Comparison of ENCODE assay signal across 9 cellular contexts in the genomic region with DNA sequence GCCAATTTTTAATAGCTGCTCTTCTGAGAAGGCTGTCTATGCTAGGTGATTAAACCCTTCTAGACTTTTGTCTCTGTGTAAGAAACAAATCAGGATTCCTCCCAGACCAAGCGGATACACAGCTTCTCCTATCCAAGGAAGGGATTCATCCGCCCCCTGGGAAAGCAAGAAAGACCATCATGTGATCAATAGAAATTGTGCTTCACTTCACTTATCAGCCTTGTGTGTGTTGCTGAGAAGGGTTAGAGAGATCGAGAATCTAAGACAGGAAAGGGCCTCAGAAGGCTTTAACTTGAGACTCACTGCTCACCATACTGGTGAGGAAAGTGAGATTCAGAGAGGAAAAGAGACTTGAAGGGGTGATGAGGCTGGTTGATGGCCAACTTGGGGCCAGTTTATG. TPM values are rescaled to one million over a fixed set of nuclear protein-coding genes. Genes with fewer than 3 reads are reported as not detected.
DNase-seq lines count a peak whose midpoint lies in the region; ATAC-seq and TF ChIP-seq lines count a peak whose summit lies in the region.
"Had no signal": no experiment of that assay in that cellular context is flagged by ENCODE, and none has a peak within 500 bp of the region (broad histone marks: within the 10 kb centered on the region; RNA-seq: fewer than 3 reads in every experiment).

No MANE protein-coding gene starts in this region.

- H3K4me1 ChIP-seq in CD8-positive, alpha-beta memory T cell (ENCODE audit: insufficient read depth, low read length), result peaks cover 16% of the 10 kb centered on the region
- peaks cover 21% of the 10 kb centered on the region for H3K4me1 ChIP-seq in OCI-LY1 (ENCODE audit: insufficient read depth, low read length, severe bottlenecking)

- 0 out of 2 replicates have a peak, but pooled peaks cover 7% of the 10 kb centered on the region for H3K79me2 ChIP-seq in OCI-LY1 (ENCODE audit: insufficient read depth, low read length)
- peaks cover 8% of the 10 kb centered on the region for H3K79me2 ChIP-seq in neural cell (replicated peaks; ENCODE audit: insufficient read depth, low read length)

- peak overlapping the region; percentile 85 to 98 (median 97) for H3K27ac Mint-ChIP-seq in CD8-positive, alpha-beta memory T cell
- H3K27ac Mint-ChIP-seq in effector memory CD8-positive, alpha-beta T cell, result peak overlapping the region; percentile 95

- peak overlapping the region; percentile 82 for H3K4me3 ChIP-seq in CD8-positive, alpha-beta memory T cell (ENCODE audit: low read length)
- H3K4me3 ChIP-seq in OCI-LY1 (ENCODE audit: low read depth, low read length, poor library complexity, severe bottlenecking) (peak overlapping the region; percentile 99), neural cell (ENCODE audit: low read length) (peak overlapping the region; percentile 96)

- H3K4me3 Mint-ChIP-seq in CD8-positive, alpha-beta memory T cell, result peak overlapping the region; percentile 93 to 99 (median 96)
- peak overlapping the region; percentile 95 for H3K4me3 Mint-ChIP-seq in effector memory CD8-positive, alpha-beta T cell

- H3K9me2 ChIP-seq in OCI-LY1 (ENCODE audit: low read depth, low read length) (no peaks in the 10 kb centered on the region), neural cell (ENCODE audit: insufficient read depth, low read length) (no peaks in the 10 kb centered on the region)

- no peak for TF ChIP-seq RAD21 in neural cell (conservative IDR thresholded peaks at IDR 0.05)

- H3F3A ChIP-seq in OCI-LY1 (ENCODE audit: insufficient read depth, low read length), result no peaks in the 10 kb centered on the region
- no peaks in the 10 kb centered on the region for H3F3A ChIP-seq in neural cell (ENCODE audit: insufficient read depth, low read length, poor library complexity, severe bottlenecking)

- H3K9ac ChIP-seq in OCI-LY1 (ENCODE audit: low read length), result peak overlapping the region; percentile 97
- H3K9ac ChIP-seq in neural cell (ENCODE audit: low read length), result peak overlapping the region; percentile 83

- peaks cover 0 to 2% of the 10 kb centered on the region in 2 donors for H3K27me3 Mint-ChIP-seq in CD8-positive, alpha-beta memory T cell
- no peaks in the 10 kb centered on the region for H3K27me3 Mint-ChIP-seq in effector memory CD8-positive, alpha-beta T cell

- H3K9me3 Mint-ChIP-seq in CD8-positive, alpha-beta memory T cell, result no peaks in the 10 kb centered on the region
- H3K9me3 Mint-ChIP-seq in effector memory CD8-positive, alpha-beta T cell, result no peaks in the 10 kb centered on the region

- peaks cover 0 to 35% (median 0%) of the 10 kb centered on the region in 3 donors for H3K36me3 Mint-ChIP-seq in CD8-positive, alpha-beta memory T cell
- peaks cover 14% of the 10 kb centered on the region for H3K36me3 Mint-ChIP-seq in effector memory CD8-positive, alpha-beta T cell (ENCODE audit: insufficient read depth)

- H3K27me3 ChIP-seq in CD8-positive, alpha-beta memory T cell (ENCODE audit: insufficient read depth, low read length, poor library complexity, severe bottlenecking), result no peaks in the 10 kb centered on the region
- H3K27me3 ChIP-seq in OCI-LY1 (ENCODE audit: insufficient read depth, low read length) (no peaks in the 10 kb centered on the region), neural cell (ENCODE audit: insufficient read depth, low read depth, low read length) (no peaks in the 10 kb centered on the region)

- TF ChIP-seq EP300 in neural cell (conservative IDR thresholded peaks at IDR 0.05; ENCODE audit: poor library complexity, severe bottlenecking), result no peak

- H2AFZ ChIP-seq in OCI-LY1 (ENCODE audit: low read length), result no peak overlapping the region
- H2AFZ ChIP-seq in neural cell (ENCODE audit: low read depth, low read length), result no peak overlapping the region

- H3K27ac ChIP-seq in CD8-positive, alpha-beta memory T cell (ENCODE audit: low read depth, low read length), result peak overlapping the region; percentile 81
- H3K27ac ChIP-seq in OCI-LY1 (ENCODE audit: low read depth, low read length, poor library complexity, severe bottlenecking) (no peak overlapping the region), neural cell (ENCODE audit: low read length) (no peak overlapping the region)

- ATAC-seq in effector memory CD8-positive, alpha-beta T cell (replicated peaks), result no peak
- ATAC-seq in HG03457 (IDR thresholded peaks at IDR 0.05; ENCODE audit: unreplicated experiment), result no peak
- ATAC-seq: left colon had no signal

- peaks cover 8% of the 10 kb centered on the region for H3K36me3 ChIP-seq in CD8-positive, alpha-beta memory T cell (ENCODE audit: insufficient read depth, low read length)
- H3K36me3 ChIP-seq in OCI-LY1 (ENCODE audit: insufficient read depth, low read length) (peaks cover 17% of the 10 kb centered on the region; the same call in 1 of the 2 replicates), neural cell (ENCODE audit: insufficient read depth, low read length) (no peaks in the 10 kb centered on the region)

- CTCF ChIA-PET in CD8-positive, alpha-beta memory T cell (lab: Charles Lee), result interaction anchor here (1.0 to 1.5 kb wide), 4 partner anchors 24 to 201 kb away, joined by 3 to 7 read pairs (median 4); no protein-coding TSS in a partner anchor

- peaks cover 24 to 39% (median 27%) of the 10 kb centered on the region in 3 donors for H3K4me1 Mint-ChIP-seq in CD8-positive, alpha-beta memory T cell
- H3K4me1 Mint-ChIP-seq in effector memory CD8-positive, alpha-beta T cell (ENCODE audit: low read depth in 2 of 2), result peaks cover 21 to 24% of the 10 kb centered on the region in 2 donors

- DNase-seq in CD8-positive, alpha-beta memory T cell, result no peak
- no peak for DNase-seq in effector memory CD8-positive, alpha-beta T cell
- DNase-seq in hippocampal formation (lab: John Stamatoyannopoulos, UW) (no peak), SW480 (ENCODE audit: low spot score) (no peak), RPMI8226 (no peak)
- DNase-seq: left colon had no signal

- H3K4me2 ChIP-seq in OCI-LY1 (ENCODE audit: low read length) (peak overlapping the region; percentile 93), neural cell (ENCODE audit: low read length) (peak overlapping the region; percentile 66)

- TF ChIP-seq CTCF in OCI-LY1 (IDR thresholded peaks at IDR 0.05; ENCODE audit: low read length), result no peak
- TF ChIP-seq CTCF in neural cell (IDR thresholded peaks at IDR 0.05; ENCODE audit: poor library complexity, severe bottlenecking), result no peak

- POLR2A ChIA-PET in CD8-positive, alpha-beta memory T cell (lab: Charles Lee), result interaction anchor here (2.0 kb wide), 1 partner anchor 45 kb away, joined by 8 read pairs; no protein-coding TSS in a partner anchor

- no peaks in the 10 kb centered on the region for H3K9me3 ChIP-seq in CD8-positive, alpha-beta memory T cell (ENCODE audit: low read length)
- no peaks in the 10 kb centered on the region for H3K9me3 ChIP-seq in OCI-LY1 (ENCODE audit: low read length)
- no peaks in the 10 kb centered on the region for H3K9me3 ChIP-seq in neural cell (ENCODE audit: low read length)

- no peaks in the 10 kb centered on the region for H4K20me1 ChIP-seq in OCI-LY1 (ENCODE audit: insufficient read depth, low read length)
- H4K20me1 ChIP-seq in neural cell (ENCODE audit: insufficient read depth), result no peaks in the 10 kb centered on the region

TF ChIP-seq in neural cell, 6 proteins besides CTCF, POLR2A, EP300 and RAD21:
- no peak for TF ChIP-seq MXI1 (conservative IDR thresholded peaks at IDR 0.05; ENCODE audit: poor library complexity, severe bottlenecking)
- no peak for TF ChIP-seq POLR2AphosphoS5 (IDR thresholded peaks at IDR 0.05)
- no peak for TF ChIP-seq SMC3 (conservative IDR thresholded peaks at IDR 0.05; ENCODE audit: poor library complexity)
- no peak for TF ChIP-seq EZH2 (IDR thresholded peaks at IDR 0.05; ENCODE audit: borderline replicate concordance, insufficient read depth, low read length, poor library complexity, severe bottlenecking)
- TF ChIP-seq TAF1 (IDR thresholded peaks at IDR 0.05; ENCODE audit: low read depth), result no peak
- TF ChIP-seq, protein P1, sequence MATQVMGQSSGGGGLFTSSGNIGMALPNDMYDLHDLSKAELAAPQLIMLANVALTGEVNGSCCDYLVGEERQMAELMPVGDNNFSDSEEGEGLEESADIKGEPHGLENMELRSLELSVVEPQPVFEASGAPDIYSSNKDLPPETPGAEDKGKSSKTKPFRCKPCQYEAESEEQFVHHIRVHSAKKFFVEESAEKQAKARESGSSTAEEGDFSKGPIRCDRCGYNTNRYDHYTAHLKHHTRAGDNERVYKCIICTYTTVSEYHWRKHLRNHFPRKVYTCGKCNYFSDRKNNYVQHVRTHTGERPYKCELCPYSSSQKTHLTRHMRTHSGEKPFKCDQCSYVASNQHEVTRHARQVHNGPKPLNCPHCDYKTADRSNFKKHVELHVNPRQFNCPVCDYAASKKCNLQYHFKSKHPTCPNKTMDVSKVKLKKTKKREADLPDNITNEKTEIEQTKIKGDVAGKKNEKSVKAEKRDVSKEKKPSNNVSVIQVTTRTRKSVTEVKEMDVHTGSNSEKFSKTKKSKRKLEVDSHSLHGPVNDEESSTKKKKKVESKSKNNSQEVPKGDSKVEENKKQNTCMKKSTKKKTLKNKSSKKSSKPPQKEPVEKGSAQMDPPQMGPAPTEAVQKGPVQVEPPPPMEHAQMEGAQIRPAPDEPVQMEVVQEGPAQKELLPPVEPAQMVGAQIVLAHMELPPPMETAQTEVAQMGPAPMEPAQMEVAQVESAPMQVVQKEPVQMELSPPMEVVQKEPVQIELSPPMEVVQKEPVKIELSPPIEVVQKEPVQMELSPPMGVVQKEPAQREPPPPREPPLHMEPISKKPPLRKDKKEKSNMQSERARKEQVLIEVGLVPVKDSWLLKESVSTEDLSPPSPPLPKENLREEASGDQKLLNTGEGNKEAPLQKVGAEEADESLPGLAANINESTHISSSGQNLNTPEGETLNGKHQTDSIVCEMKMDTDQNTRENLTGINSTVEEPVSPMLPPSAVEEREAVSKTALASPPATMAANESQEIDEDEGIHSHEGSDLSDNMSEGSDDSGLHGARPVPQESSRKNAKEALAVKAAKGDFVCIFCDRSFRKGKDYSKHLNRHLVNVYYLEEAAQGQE (IDR thresholded peaks at IDR 0.05; ENCODE audit: borderline replicate concordance), result no peak

RNA-seq across cellular contexts. Expression of gene ABCC10, which starts 1.5 kb away (rescaled TPM):
- total RNA-seq in CD8-positive, alpha-beta memory T cell, result 10 to 100 TPM; 35.8 to 36.4 TPM
- 28.2 TPM for polyA plus RNA-seq in CD8-positive, alpha-beta memory T cell
- polyA plus RNA-seq in neural cell, result 22.4 and 29.6 TPM in 2 replicates
- 23.5 and 25.6 TPM in 2 replicates for polyA minus RNA-seq in neural cell

RNA-seq across cellular contexts. Expression of gene DLK2, which starts 26.5 kb away (rescaled TPM):
- total RNA-seq in CD8-positive, alpha-beta memory T cell, result 1 to 10 TPM; 1.9 TPM
- polyA plus RNA-seq in CD8-positive, alpha-beta memory T cell, result 1.4 TPM
- polyA plus RNA-seq in neural cell, result 17.2 and 19.8 TPM in 2 replicates
- polyA minus RNA-seq in neural cell, result 12.8 and 15.3 TPM in 2 replicates

RNA-seq across cellular contexts. Expression of gene TJAP1, which starts 48.5 kb away (rescaled TPM):
- total RNA-seq in CD8-positive, alpha-beta memory T cell, result 10 to 100 TPM; 48.8 to 49.1 TPM
- polyA plus RNA-seq in CD8-positive, alpha-beta memory T cell, result 11.8 TPM
- 11.4 and 12.6 TPM in 2 replicates for polyA plus RNA-seq in neural cell
- 9.1 and 11.4 TPM in 2 replicates for polyA minus RNA-seq in neural cell

RNA-seq across cellular contexts. Expression of gene ZNF318, which starts 59.4 kb away (rescaled TPM):
- 10 to 100 TPM; 11.8 to 12.0 TPM for total RNA-seq in CD8-positive, alpha-beta memory T cell
- 6.4 TPM for polyA plus RNA-seq in CD8-positive, alpha-beta memory T cell
- polyA plus RNA-seq in neural cell, result 11.7 and 16.1 TPM in 2 replicates
- polyA minus RNA-seq in neural cell, result 24.6 and 33.2 TPM in 2 replicates
